ENCODE assay signal across 10 cellular contexts in genomic region chr15:51727141-51727897, GRCh38. TPM values are rescaled to one million over a fixed set of nuclear protein-coding genes. Genes with fewer than 3 reads are reported as not detected.
DNase-seq lines count a peak whose midpoint lies in the region; ATAC-seq and TF ChIP-seq lines count a peak whose summit lies in the region.
"Had no signal": no experiment of that assay in that cellular context is flagged by ENCODE, and none has a peak within 500 bp of the region (broad histone marks: within the 10 kb centered on the region; RNA-seq: fewer than 3 reads in every experiment).

No MANE protein-coding gene starts in this region.

- TF ChIP-seq CTCF in AG09319 (IDR thresholded peaks at IDR 0.05; ENCODE audit: low read depth, low read length) (peak; percentile 18), GM12864 (IDR thresholded peaks at IDR 0.05; ENCODE audit: low read depth, low read length, missing control alignments) (peak; percentile 22), testis (IDR thresholded peaks at IDR 0.05) (no peak)

- no peak overlapping the region for H3K27ac ChIP-seq in testis

- H3K4me1 ChIP-seq in testis: peaks cover 10% of the 10 kb centered on the region
- no peaks in the 10 kb centered on the region for H3K4me1 ChIP-seq in HAP-1

- TF ChIP-seq POLR2A in testis (IDR thresholded peaks at IDR 0.05): no peak

- no peak overlapping the region for H3K4me3 ChIP-seq in GM12864 (ENCODE audit: low read depth, low read length)
- H3K4me3 ChIP-seq in testis: no peak overlapping the region
- no peak overlapping the region for H3K4me3 ChIP-seq in HAP-1

- intact Hi-C loops in left colon (cut with DNase I, micrococcal nuclease) (no loop called here), testis (cut with DNase I; ENCODE audit: low total_unique reads) (no loop called here)

- no peaks in the 10 kb centered on the region for H3K9me3 ChIP-seq in T-helper 17 cell (ENCODE audit: control insufficient read depth, low read length, poor library complexity, severe bottlenecking)
- no peaks in the 10 kb centered on the region for H3K9me3 ChIP-seq in testis
- H3K9me3 ChIP-seq in HAP-1: no peaks in the 10 kb centered on the region

- peak overlapping the region; percentile 67 for H3K4me3 Mint-ChIP-seq in T-helper 17 cell

- H3K27me3 ChIP-seq in testis (no peaks in the 10 kb centered on the region), HAP-1 (ENCODE audit: low read depth) (no peaks in the 10 kb centered on the region; the same call in 1 of the 2 replicates)

- no peaks in the 10 kb centered on the region for H3K27me3 Mint-ChIP-seq in T-helper 17 cell

- DNase-seq in AG09319 (ENCODE audit: extremely low read depth, low read depth) (no peak), GM12864 (ENCODE audit: low read depth) (no peak), T-helper 17 cell (no peak), islet precursor cell (peak; percentile 82), left colon (no peak), testis (no peak), cerebellar cortex (ENCODE audit: low spot score) (no peak), HAP-1 (ENCODE audit: low spot score in 2 of 2) (no peak)
- DNase-seq: MM.1S had no signal

- in situ Hi-C loops in HAP-1 (cut with MboI; ENCODE audit: low sequenced_read_pairs): no loop called here

- peaks cover 2% of the 10 kb centered on the region for H3K36me3 Mint-ChIP-seq in T-helper 17 cell (ENCODE audit: low read depth)

- H3K36me3 ChIP-seq in testis (ENCODE audit: low read depth, missing control alignments): no peaks in the 10 kb centered on the region
- H3K36me3 ChIP-seq in HAP-1 (replicated peaks): no peaks in the 10 kb centered on the region

- peaks cover 50% of the 10 kb centered on the region for H3K4me1 Mint-ChIP-seq in T-helper 17 cell

- peak overlapping the region; percentile 100 for H3K27ac Mint-ChIP-seq in T-helper 17 cell

- 70 to 71% methylated on average over 4 of the region's 4 CpGs for WGBS in testis, 2 donors

- ATAC-seq in T-helper 17 cell: peak; percentile 23
- no peak for ATAC-seq in left colon

RNA-seq across cellular contexts. Expression of gene LYSMD2, which starts 10.1 kb away (rescaled TPM):
- total RNA-seq in T-helper 17 cell (10 to 100 TPM; 17.6 to 21.8 TPM), left colon (1 to 10 TPM; 6.6 to 7.3 TPM), testis (10 to 100 TPM; 18.7 to 19.9 TPM)
- polyA plus RNA-seq in testis (ENCODE audit: insufficient read depth, low read depth, low replicate concordance): 21.1 TPM

RNA-seq across cellular contexts. Expression of gene TMOD2, which starts 24.1 kb away (rescaled TPM):
- 1 to 10 TPM; 8.0 to 9.5 TPM for total RNA-seq in T-helper 17 cell
- total RNA-seq in left colon: 1 to 10 TPM; 3.0 to 7.5 TPM
- total RNA-seq in testis: 1 to 10 TPM; 5.8 to 5.9 TPM
- 6.4 TPM for polyA plus RNA-seq in testis (ENCODE audit: insufficient read depth, low read depth, low replicate concordance)

RNA-seq across cellular contexts. Expression of gene SCG3, which starts 46.0 kb away (rescaled TPM):
- not detected for total RNA-seq in T-helper 17 cell
- 1 to 10 TPM in 1 of 2 donors, under 1 TPM in 1; 0.95 to 1.2 TPM for total RNA-seq in left colon
- total RNA-seq in testis: 1 to 10 TPM; 1.2 to 1.3 TPM
- polyA plus RNA-seq in testis (ENCODE audit: insufficient read depth, low read depth, low replicate concordance): 2.0 TPM
- total RNA-seq: glomerular endothelial cell had no signal

Comparison
In these comparisons a context has a peak if more than half of its experiments do, and no peak if none do; other contexts are left out.
1. CTCF ChIP-seq: peak in AG09319 (single experiment) and GM12864 (single experiment); none in testis (0 of 3).